Comparison of ENCODE assay signal across 12 cellular contexts in the genomic region with DNA sequence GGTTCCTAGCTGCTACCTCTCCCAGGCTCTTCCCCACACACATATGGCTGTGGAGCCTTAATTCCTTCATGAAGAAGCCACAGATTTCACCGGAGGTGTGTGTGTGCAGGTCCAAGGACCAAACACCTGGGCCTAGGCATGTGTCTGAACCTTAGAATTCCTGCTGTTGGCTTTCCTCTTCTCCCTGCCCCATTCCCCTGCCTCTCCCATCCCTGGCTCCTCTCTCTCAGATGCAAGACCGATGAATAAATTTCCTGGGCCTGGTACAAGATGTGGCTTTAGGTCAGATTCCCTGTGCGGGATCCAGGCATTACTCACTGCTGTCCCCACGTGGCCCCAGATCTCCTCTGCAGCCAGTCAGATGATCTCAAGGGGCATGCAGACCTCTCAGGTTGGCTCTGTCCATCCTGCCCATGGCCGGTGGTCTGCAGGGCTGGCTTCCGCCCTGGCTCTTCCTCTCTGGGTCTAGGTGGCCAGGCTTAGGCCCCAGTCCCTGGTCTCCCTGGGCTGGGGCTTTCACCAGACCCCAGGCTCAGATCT. TPM values are rescaled to one million over a fixed set of nuclear protein-coding genes. Genes with fewer than 3 reads are reported as not detected.
DNase-seq lines count a peak whose midpoint lies in the region; ATAC-seq, FAIRE-seq and TF ChIP-seq lines count a peak whose summit lies in the region.
"Had no signal": no experiment of that assay in that cellular context is flagged by ENCODE, and none has a peak within 500 bp of the region (broad histone marks: within the 10 kb centered on the region; RNA-seq: fewer than 3 reads in every experiment).

No MANE protein-coding gene starts in this region.

- H3K4me1 ChIP-seq in breast epithelium (no peaks in the 10 kb centered on the region), SJCRH30 (peaks cover 15% of the 10 kb centered on the region), heart right ventricle (peaks cover 0 to 13% (median 0%) of the 10 kb centered on the region in 9 donors)
- H3K4me1 ChIP-seq: HAP-1 had no signal

- intact Hi-C loops in MCF 10A (cut with micrococcal nuclease) (loop anchor here (1.0 kb wide), 1 partner anchor 145 kb away; no protein-coding TSS in a partner anchor), breast epithelium (cut with DNase I; ENCODE audit: low total_unique reads) (no loop called here), heart right ventricle (cut with DNase I) (loop anchor here in 2 of 10 donors (10.0 kb wide), 1 partner anchor 142 kb away; no protein-coding TSS in a partner anchor)

- H3K36me3 ChIP-seq in breast epithelium (no peaks in the 10 kb centered on the region), SJCRH30 (no peaks in the 10 kb centered on the region), heart right ventricle (no peaks in the 10 kb centered on the region)
- H3K36me3 ChIP-seq: HAP-1 had no signal

- 52 to 69% methylated on average over 6 of the region's 6 CpGs for WGBS in heart right ventricle, 2 donors

- ATAC-seq in heart right ventricle (peak in 6 of 8 donors; percentile 17 to 52 (median 30)), GM21723 (IDR thresholded peaks at IDR 0.05; ENCODE audit: unreplicated experiment) (no peak), GM19397 (IDR thresholded peaks at IDR 0.05; ENCODE audit: unreplicated experiment) (no peak)
- ATAC-seq: esophagus mucosa had no signal

- H3K4me1 Mint-ChIP-seq in MCF 10A (ENCODE audit: insufficient read depth, unreplicated experiment): peaks cover 5% of the 10 kb centered on the region

- H3K36me3 Mint-ChIP-seq in MCF 10A (ENCODE audit: insufficient read depth, unreplicated experiment): peaks cover 6% of the 10 kb centered on the region

- H3K27me3 Mint-ChIP-seq in MCF 10A (ENCODE audit: insufficient read depth, unreplicated experiment): peaks cover 10% of the 10 kb centered on the region

- CTCF ChIA-PET in MCF 10A (lab: Yijun Ruan, JAX): no interaction called here

- H3K9me3 Mint-ChIP-seq in MCF 10A (ENCODE audit: unreplicated experiment): no peaks in the 10 kb centered on the region

- no peak overlapping the region for H3K27ac Mint-ChIP-seq in MCF 10A (ENCODE audit: low read depth, unreplicated experiment)

- no peak for FAIRE-seq in urothelium cell line (lab: Jason Lieb, UNC)

- H3K4me3 ChIP-seq in breast epithelium (no peak overlapping the region), SJCRH30 (no peak overlapping the region), heart right ventricle (no peak overlapping the region)
- H3K4me3 ChIP-seq: HAP-1, spleen had no signal

- H3K27ac ChIP-seq in breast epithelium (no peak overlapping the region), SJCRH30 (peak overlapping the region; percentile 66), heart right ventricle (no peak overlapping the region)
- H3K27ac ChIP-seq: spleen had no signal

- POLR2A ChIA-PET in MCF 10A (lab: Yijun Ruan, JAX): interaction anchor here (0.9 kb wide), 1 partner anchor 21 kb away, joined by 4 read pairs; no protein-coding TSS in a partner anchor

- no peak for TF ChIP-seq POLR2A in breast epithelium (IDR thresholded peaks at IDR 0.05)

- H3K9me3 ChIP-seq in breast epithelium (no peaks in the 10 kb centered on the region), SJCRH30 (replicated peaks) (0 out of 2 replicates have a peak, but pooled peaks cover 2% of the 10 kb centered on the region), heart right ventricle (no peaks in the 10 kb centered on the region)
- H3K9me3 ChIP-seq: HAP-1, spleen had no signal

- TF ChIP-seq CTCF in MCF 10A (IDR thresholded peaks at IDR 0.05; ENCODE audit: unreplicated experiment): peak; percentile 54
- TF ChIP-seq CTCF in breast epithelium (IDR thresholded peaks at IDR 0.05): no peak
- peak in 6 of 9 donors; percentile 13 to 42 (median 27) for TF ChIP-seq CTCF in heart right ventricle (IDR thresholded peaks at IDR 0.05)

- BruUV-seq in MCF 10A (replicated peaks; lab: Mats Ljungman, UMichigan): no TSS peak

- DNase-seq in MCF 10A (ENCODE audit: unreplicated experiment): peak; percentile 60
- no peak for DNase-seq in breast epithelium (ENCODE audit: low spot score in 2 of 2)
- DNase-seq in SJCRH30: peak; percentile 17 to 44
- DNase-seq in heart right ventricle: no peak
- DNase-seq in urothelium cell line (ENCODE audit: low spot score): peak; percentile 41
- no peak for DNase-seq in mucosa of gallbladder (ENCODE audit: low spot score)
- DNase-seq: NCI-H2029 treated with DMSO at 0.1 percent for 48 hours, spleen had no signal

- no peaks in the 10 kb centered on the region for H3K27me3 ChIP-seq in breast epithelium
- H3K27me3 ChIP-seq in SJCRH30: no peaks in the 10 kb centered on the region
- no peaks in the 10 kb centered on the region for H3K27me3 ChIP-seq in heart right ventricle
- H3K27me3 ChIP-seq: spleen had no signal

- H3K4me3 Mint-ChIP-seq in MCF 10A (ENCODE audit: unreplicated experiment): no peak overlapping the region

RNA-seq across cellular contexts. Expression of gene CCR9, which starts 20.4 kb away (rescaled TPM):
- total RNA-seq in MCF 10A (2022) (not detected in 2 replicates), breast epithelium (not detected), heart right ventricle (not detected), mucosa of gallbladder (0.23 TPM)
- total RNA-seq in SJCRH30 (2014; rRNA removed; shearing (Covaris generic)): not detected in 2 replicates
- polyA plus RNA-seq in heart right ventricle: not detected
- total RNA-seq: esophagus mucosa had no signal

RNA-seq across cellular contexts. Expression of gene CXCR6, which starts 36.5 kb away (rescaled TPM):
- not detected in 2 replicates for total RNA-seq in MCF 10A (2022)
- 1 to 10 TPM in 2 of 3 donors, under 1 TPM in 1; 0.64 to 4.5 (median 4.3) TPM for total RNA-seq in breast epithelium
- total RNA-seq in SJCRH30 (2014; rRNA removed; shearing (Covaris generic)): not detected in 2 replicates
- 1 to 10 TPM in 1 of 10 donors, under 1 TPM in 5, not detected in 4; 0.17 to 1.2 (median 0.39) TPM for total RNA-seq in heart right ventricle
- under 1 TPM; 0.22 to 0.36 TPM for polyA plus RNA-seq in heart right ventricle
- total RNA-seq in mucosa of gallbladder: 11.9 TPM

Comparison
In these comparisons a context has a peak if more than half of its experiments do, and no peak if none do; other contexts are left out.
1. DNase-seq: peak in MCF 10A (single experiment), SJCRH30 (2 of 2) and urothelium cell line (single experiment); none in breast epithelium (0 of 2), heart right ventricle (0 of 2) and mucosa of gallbladder (single experiment).
2. CTCF ChIP-seq: peak in MCF 10A (single experiment) and heart right ventricle (6 of 9); none in breast epithelium (0 of 3).
3. ATAC-seq: peak in heart right ventricle (6 of 8); none in GM21723 (single experiment) and GM19397 (single experiment).